In genomic region chr5:14364576-14365472, GRCh38 we compare ENCODE assay signal across 8 cellular contexts.
DNase-seq lines count a peak whose midpoint lies in the region; ATAC-seq, FAIRE-seq and TF ChIP-seq lines count a peak whose summit lies in the region.

No MANE protein-coding gene starts in this region.

- TF ChIP-seq CTCF in cardiac fibroblast (IDR thresholded peaks at IDR 0.05; ENCODE audit: low read depth, low read length): peak; percentile 48
- TF ChIP-seq CTCF in pancreas (IDR thresholded peaks at IDR 0.05): peak; percentile 25 to 62 (median 41)

- no peak overlapping the region for H3K27ac ChIP-seq in pancreas

- DNase-seq in NCI-H2196 (lab: John Stamatoyannopoulos, UW; ENCODE audit: unreplicated experiment) (peak; percentile 57), NCI-H2196 treated with DMSO at 0.1 percent for 48 hours (lab: John Stamatoyannopoulos, UW; ENCODE audit: unreplicated experiment) (no peak), NCI-H2227 treated with DMSO at 0.1 percent for 48 hours (lab: John Stamatoyannopoulos, UW) (peak; percentile 11), cardiac fibroblast (ENCODE audit: low read depth in 2 of 2) (no peak), pancreas (peak in 4 of 6 donors; percentile 32 to 84 (median 67)), sciatic nerve (ENCODE audit: low spot score) (no peak)
- DNase-seq in NK-92 treated with Interleukin-12 subunit alpha and Interleukin-12 subunit beta, amount 100 ng/mL, for 24 hours (lab: John Stamatoyannopoulos, UW): no peak

- peaks cover under 1 to 36% (median 24%) of the 10 kb centered on the region in 3 donors for H3K36me3 ChIP-seq in pancreas

- FAIRE-seq in pancreas (lab: Jason Lieb, UNC): no peak

- H3K9me3 ChIP-seq in pancreas: no peaks in the 10 kb centered on the region

- intact Hi-C loops in pancreas (cut with DNase I): no loop called here
- intact Hi-C loops in sciatic nerve (cut with DNase I): no loop called here

- no peaks in the 10 kb centered on the region for H3K4me1 ChIP-seq in pancreas

- H3K4me3 ChIP-seq in cardiac fibroblast (replicated peaks in 1 of 2; ENCODE audit: low read depth in 2 of 2, low read length in 2 of 2) (no peak overlapping the region), pancreas (no peak overlapping the region)

- no peaks in the 10 kb centered on the region for H3K27me3 ChIP-seq in pancreas

- WGBS in pancreas, 2 donors: 50 to 56% methylated on average over 12 of the region's 12 CpGs

- peak; percentile 78 to 92 (median 87) for ATAC-seq in pancreas
- no peak for ATAC-seq in sciatic nerve
- no peak for ATAC-seq in HG02870 (IDR thresholded peaks at IDR 0.05; ENCODE audit: unreplicated experiment)

Comparison
In these comparisons a context has a peak if more than half of its experiments do, and no peak if none do; other contexts are left out.
1. DNase-seq: peak in NCI-H2196 (single experiment), NCI-H2227 treated with DMSO at 0.1 percent for 48 hours (single experiment) and pancreas (4 of 6); none in NCI-H2196 treated with DMSO at 0.1 percent for 48 hours (single experiment), cardiac fibroblast (0 of 2), sciatic nerve (single experiment) and NK-92 treated with Interleukin-12 subunit alpha and Interleukin-12 subunit beta, amount 100 ng/mL, for 24 hours (single experiment).
2. ATAC-seq: peak in pancreas (4 of 4); none in sciatic nerve (single experiment) and HG02870 (single experiment).